Comparison of ENCODE assay signal across 1 cellular context in genomic region chr11:20035701-20036601, GRCh38.
TF ChIP-seq lines count a peak whose summit lies in the region.

No MANE protein-coding gene starts in this region.

TF ChIP-seq in HepG2, 621 proteins besides CTCF, POLR2A, EP300 and RAD21 (continued from another document and continues in another):
- TF ChIP-seq ETV5 (CRISPR knock-in tag; IDR thresholded peaks at IDR 0.05; ENCODE audit: borderline replicate concordance) = peak; percentile 97
- TF ChIP-seq ZNF234 (CRISPR knock-in tag; conservative IDR thresholded peaks at IDR 0.05) = no peak; the same call in 1 of the 2 replicates
- no peak for TF ChIP-seq ZNF17 (CRISPR knock-in tag; IDR thresholded peaks at IDR 0.05)
- TF ChIP-seq BCLAF1 (IDR thresholded peaks at IDR 0.05) = no peak
- TF ChIP-seq ZNF33A (CRISPR knock-in tag; IDR thresholded peaks at IDR 0.05; ENCODE audit: borderline replicate concordance) = no peak
- peak; percentile 93 for TF ChIP-seq ZNF746 (CRISPR knock-in tag; IDR thresholded peaks at IDR 0.05)
- TF ChIP-seq ZBTB2 (CRISPR knock-in tag; IDR thresholded peaks at IDR 0.05; ENCODE audit: low read depth) = no peak
- no peak; the same call in 1 of the 2 replicates for TF ChIP-seq ZNF546 (CRISPR knock-in tag; conservative IDR thresholded peaks at IDR 0.05)
- no peak for TF ChIP-seq SNAPC4 (CRISPR knock-in tag; IDR thresholded peaks at IDR 0.05)
- TF ChIP-seq GLI4 (CRISPR knock-in tag; IDR thresholded peaks at IDR 0.05; ENCODE audit: borderline replicate concordance) = no peak
- TF ChIP-seq AHR (CRISPR knock-in tag; IDR thresholded peaks at IDR 0.05) = peak; percentile 68; the same call in 1 of the 2 replicates
- 0 out of 2 replicates have a peak, but pooled peaks have one; percentile 55 for TF ChIP-seq ZNF225 (CRISPR knock-in tag; IDR thresholded peaks at IDR 0.05)
- TF ChIP-seq PLRG1 (conservative IDR thresholded peaks at IDR 0.05) = no peak
- TF ChIP-seq MTA1 (CRISPR knock-in tag; IDR thresholded peaks at IDR 0.05; ENCODE audit: borderline replicate concordance) = peak; percentile 97
- TF ChIP-seq DDIT3 (CRISPR knock-in tag; IDR thresholded peaks at IDR 0.05) = no peak
- TF ChIP-seq ZNF275 (CRISPR knock-in tag; IDR thresholded peaks at IDR 0.05; ENCODE audit: borderline replicate concordance) = no peak
- TF ChIP-seq ISL2 (CRISPR knock-in tag; IDR thresholded peaks at IDR 0.05) = peak; percentile 93
- TF ChIP-seq MIXL1 (CRISPR knock-in tag; IDR thresholded peaks at IDR 0.05) = peak; percentile 68
- TF ChIP-seq U2AF1 (optimal IDR thresholded peaks at IDR 0.05; ENCODE audit: low read depth, low read length) = no peak
- TF ChIP-seq ZNF513 (CRISPR knock-in tag; conservative IDR thresholded peaks at IDR 0.05) = no peak
- 0 out of 2 replicates have a peak, but pooled peaks have one; percentile 24 for TF ChIP-seq ZNF232 (CRISPR knock-in tag; IDR thresholded peaks at IDR 0.05; ENCODE audit: borderline replicate concordance)
- peak; percentile 32; the same call in 1 of the 2 replicates for TF ChIP-seq POLR2G (IDR thresholded peaks at IDR 0.05; ENCODE audit: low read depth, low read length)
- TF ChIP-seq HHEX (CRISPR knock-in tag; IDR thresholded peaks at IDR 0.05) = no peak
- 0 out of 2 replicates have a peak, but pooled peaks have one; percentile 28 for TF ChIP-seq BRCA1 (CRISPR knock-in tag; IDR thresholded peaks at IDR 0.05)
- TF ChIP-seq, protein P1, sequence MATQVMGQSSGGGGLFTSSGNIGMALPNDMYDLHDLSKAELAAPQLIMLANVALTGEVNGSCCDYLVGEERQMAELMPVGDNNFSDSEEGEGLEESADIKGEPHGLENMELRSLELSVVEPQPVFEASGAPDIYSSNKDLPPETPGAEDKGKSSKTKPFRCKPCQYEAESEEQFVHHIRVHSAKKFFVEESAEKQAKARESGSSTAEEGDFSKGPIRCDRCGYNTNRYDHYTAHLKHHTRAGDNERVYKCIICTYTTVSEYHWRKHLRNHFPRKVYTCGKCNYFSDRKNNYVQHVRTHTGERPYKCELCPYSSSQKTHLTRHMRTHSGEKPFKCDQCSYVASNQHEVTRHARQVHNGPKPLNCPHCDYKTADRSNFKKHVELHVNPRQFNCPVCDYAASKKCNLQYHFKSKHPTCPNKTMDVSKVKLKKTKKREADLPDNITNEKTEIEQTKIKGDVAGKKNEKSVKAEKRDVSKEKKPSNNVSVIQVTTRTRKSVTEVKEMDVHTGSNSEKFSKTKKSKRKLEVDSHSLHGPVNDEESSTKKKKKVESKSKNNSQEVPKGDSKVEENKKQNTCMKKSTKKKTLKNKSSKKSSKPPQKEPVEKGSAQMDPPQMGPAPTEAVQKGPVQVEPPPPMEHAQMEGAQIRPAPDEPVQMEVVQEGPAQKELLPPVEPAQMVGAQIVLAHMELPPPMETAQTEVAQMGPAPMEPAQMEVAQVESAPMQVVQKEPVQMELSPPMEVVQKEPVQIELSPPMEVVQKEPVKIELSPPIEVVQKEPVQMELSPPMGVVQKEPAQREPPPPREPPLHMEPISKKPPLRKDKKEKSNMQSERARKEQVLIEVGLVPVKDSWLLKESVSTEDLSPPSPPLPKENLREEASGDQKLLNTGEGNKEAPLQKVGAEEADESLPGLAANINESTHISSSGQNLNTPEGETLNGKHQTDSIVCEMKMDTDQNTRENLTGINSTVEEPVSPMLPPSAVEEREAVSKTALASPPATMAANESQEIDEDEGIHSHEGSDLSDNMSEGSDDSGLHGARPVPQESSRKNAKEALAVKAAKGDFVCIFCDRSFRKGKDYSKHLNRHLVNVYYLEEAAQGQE (IDR thresholded peaks at IDR 0.05; ENCODE audit: borderline replicate concordance in 1 of 2, low read depth in 1 of 2, low read length in 2 of 2) = no peak
- no peak for TF ChIP-seq KLF13 (CRISPR knock-in tag; IDR thresholded peaks at IDR 0.05)
- peak; percentile 99 for TF ChIP-seq HOXD1 (CRISPR knock-in tag; IDR thresholded peaks at IDR 0.05)
- TF ChIP-seq ZSCAN9 (CRISPR knock-in tag; IDR thresholded peaks at IDR 0.05; ENCODE audit: borderline replicate concordance) = peak; percentile 61; the same call in 1 of the 2 replicates
- peak; percentile 32; the same call in 1 of the 2 replicates for TF ChIP-seq ARID2 (CRISPR knock-in tag; IDR thresholded peaks at IDR 0.05; ENCODE audit: borderline replicate concordance)
- TF ChIP-seq ELF3 (CRISPR knock-in tag; IDR thresholded peaks at IDR 0.05) = no peak; the same call in 1 of the 2 replicates
- peak; percentile 94 for TF ChIP-seq ZHX1 (CRISPR knock-in tag; IDR thresholded peaks at IDR 0.05; ENCODE audit: low read depth)
- TF ChIP-seq ZNF383 (CRISPR knock-in tag; IDR thresholded peaks at IDR 0.05; ENCODE audit: borderline replicate concordance) = no peak
- TF ChIP-seq EED (CRISPR knock-in tag; IDR thresholded peaks at IDR 0.05) = no peak
- TF ChIP-seq, protein P2, sequence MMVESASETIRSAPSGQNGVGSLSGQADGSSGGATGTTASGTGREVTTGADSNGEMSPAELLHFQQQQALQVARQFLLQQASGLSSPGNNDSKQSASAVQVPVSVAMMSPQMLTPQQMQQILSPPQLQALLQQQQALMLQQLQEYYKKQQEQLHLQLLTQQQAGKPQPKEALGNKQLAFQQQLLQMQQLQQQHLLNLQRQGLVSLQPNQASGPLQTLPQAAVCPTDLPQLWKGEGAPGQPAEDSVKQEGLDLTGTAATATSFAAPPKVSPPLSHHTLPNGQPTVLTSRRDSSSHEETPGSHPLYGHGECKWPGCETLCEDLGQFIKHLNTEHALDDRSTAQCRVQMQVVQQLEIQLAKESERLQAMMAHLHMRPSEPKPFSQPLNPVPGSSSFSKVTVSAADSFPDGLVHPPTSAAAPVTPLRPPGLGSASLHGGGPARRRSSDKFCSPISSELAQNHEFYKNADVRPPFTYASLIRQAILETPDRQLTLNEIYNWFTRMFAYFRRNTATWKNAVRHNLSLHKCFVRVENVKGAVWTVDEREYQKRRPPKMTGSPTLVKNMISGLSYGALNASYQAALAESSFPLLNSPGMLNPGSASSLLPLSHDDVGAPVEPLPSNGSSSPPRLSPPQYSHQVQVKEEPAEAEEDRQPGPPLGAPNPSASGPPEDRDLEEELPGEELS (CRISPR knock-in tag; IDR thresholded peaks at IDR 0.05) = peak; percentile 97
- peak; percentile 71 for TF ChIP-seq KAT8 (CRISPR knock-in tag; IDR thresholded peaks at IDR 0.05)
- peak; percentile 82; the same call in 1 of the 2 replicates for TF ChIP-seq YEATS4 (CRISPR knock-in tag; IDR thresholded peaks at IDR 0.05; ENCODE audit: borderline replicate concordance)
- TF ChIP-seq HOXA5 (CRISPR knock-in tag; IDR thresholded peaks at IDR 0.05) = peak; percentile 95
- peak; percentile 98 for TF ChIP-seq ARNTL (CRISPR knock-in tag; IDR thresholded peaks at IDR 0.05)
